In genomic region chr13:27039171-27039701, GRCh38 we compare ENCODE assay signal across 2 cellular contexts.
TF ChIP-seq lines count a peak whose summit lies in the region.

No MANE protein-coding gene starts in this region.

TF ChIP-seq in H1, 55 proteins besides CTCF, POLR2A, EP300 and RAD21:
- TF ChIP-seq TEAD4 (IDR thresholded peaks at IDR 0.05; ENCODE audit: low read depth, low read length) (no peak), FOSL1 (IDR thresholded peaks at IDR 0.05; ENCODE audit: insufficient read depth, low read depth, low read length) (no peak), SP1 (IDR thresholded peaks at IDR 0.05; ENCODE audit: low read depth, low read length) (no peak), POLR2AphosphoS5 (IDR thresholded peaks at IDR 0.05; ENCODE audit: low read depth, low read length) (no peak), JUND (IDR thresholded peaks at IDR 0.05; ENCODE audit: low read length) (no peak), KDM4A (IDR thresholded peaks at IDR 0.05; ENCODE audit: low read depth, low read length, severe bottlenecking) (no peak), HDAC6 (IDR thresholded peaks at IDR 0.05; ENCODE audit: low read depth, low read length) (no peak), RFX5 (IDR thresholded peaks at IDR 0.05; ENCODE audit: borderline replicate concordance, low read depth, low read length) (no peak), CHD2 (IDR thresholded peaks at IDR 0.05; ENCODE audit: low read length) (no peak), USF2 (IDR thresholded peaks at IDR 0.05; ENCODE audit: low read length) (no peak), POU5F1 (IDR thresholded peaks at IDR 0.05; ENCODE audit: low read depth, low read length) (no peak), NANOG (IDR thresholded peaks at IDR 0.05; ENCODE audit: insufficient read depth, low read depth, low read length, poor library complexity, severe bottlenecking) (no peak), JUN (IDR thresholded peaks at IDR 0.05; ENCODE audit: low read depth, low read length) (no peak), NRF1 (IDR thresholded peaks at IDR 0.05; ENCODE audit: low read depth, low read length) (no peak)

TF ChIP-seq in SK-N-SH treated with all-trans-retinoic acid at 6 μM for 48 hours, 23 proteins besides CTCF, POLR2A, EP300 and RAD21:
- TF ChIP-seq ZNF70 (CRISPR knock-in tag; IDR thresholded peaks at IDR 0.05) (no peak), PATZ1 (CRISPR knock-in tag; IDR thresholded peaks at IDR 0.05; ENCODE audit: borderline replicate concordance) (no peak)
